In genomic region chr7:100859856-100860255, GRCh38 we compare ENCODE assay signal across 1 cellular context.
TF ChIP-seq lines count a peak whose summit lies in the region.

No MANE protein-coding gene starts in this region.

TF ChIP-seq in IMR-90, 13 proteins besides CTCF, POLR2A, EP300 and RAD21:
- no peak for TF ChIP-seq CEBPB (IDR thresholded peaks at IDR 0.05; ENCODE audit: low read depth, low read length)
- no peak for TF ChIP-seq MXI1 (IDR thresholded peaks at IDR 0.05; ENCODE audit: borderline replicate concordance, low read depth, low read length)
- TF ChIP-seq NFE2L2 (IDR thresholded peaks at IDR 0.05; ENCODE audit: low read depth, low read length): no peak
- no peak for TF ChIP-seq SMC3 (IDR thresholded peaks at IDR 0.05; ENCODE audit: low read depth, low read length)
- no peak for TF ChIP-seq CHD1 (IDR thresholded peaks at IDR 0.05; ENCODE audit: low read depth, low read length)
- TF ChIP-seq RFX5 (IDR thresholded peaks at IDR 0.05; ENCODE audit: low read depth, low read length): no peak
- TF ChIP-seq RCOR1 (IDR thresholded peaks at IDR 0.05; ENCODE audit: insufficient replicate concordance, low read length): no peak
- no peak for TF ChIP-seq MAZ (IDR thresholded peaks at IDR 0.05; ENCODE audit: borderline replicate concordance, low read depth, low read length)
- no peak for TF ChIP-seq ELK1 (IDR thresholded peaks at IDR 0.05; ENCODE audit: borderline replicate concordance, low read depth, low read length)
- TF ChIP-seq BHLHE40 (IDR thresholded peaks at IDR 0.05; ENCODE audit: low read depth, low read length): no peak
- no peak for TF ChIP-seq MAFK (IDR thresholded peaks at IDR 0.05; ENCODE audit: low read depth, low read length)
- no peak for TF ChIP-seq USF2 (IDR thresholded peaks at IDR 0.05; ENCODE audit: low read depth, low read length)
- TF ChIP-seq FOS (IDR thresholded peaks at IDR 0.05; ENCODE audit: low read depth, low read length): no peak
